Comparison of ENCODE assay signal across 9 cellular contexts in the genomic region with DNA sequence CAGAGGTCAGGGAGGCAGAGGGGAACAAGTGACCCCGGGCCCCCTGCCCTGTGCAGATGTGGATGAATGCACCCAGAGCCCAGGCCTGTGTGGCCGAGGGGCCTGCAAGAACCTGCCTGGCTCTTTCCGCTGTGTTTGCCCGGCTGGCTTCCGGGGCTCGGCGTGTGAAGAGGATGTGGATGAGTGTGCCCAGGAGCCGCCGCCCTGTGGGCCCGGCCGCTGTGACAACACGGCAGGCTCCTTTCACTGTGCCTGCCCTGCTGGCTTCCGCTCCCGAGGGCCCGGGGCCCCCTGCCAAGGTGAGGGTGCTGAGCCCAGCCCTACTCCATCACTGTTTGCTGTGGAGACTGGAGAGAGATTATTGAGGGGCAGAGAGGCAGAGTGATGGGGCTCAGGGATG. TPM values are rescaled to one million over a fixed set of nuclear protein-coding genes. Genes with fewer than 3 reads are reported as not detected.
DNase-seq lines count a peak whose midpoint lies in the region; ATAC-seq and TF ChIP-seq lines count a peak whose summit lies in the region.
"Had no signal": no experiment of that assay in that cellular context is flagged by ENCODE, and none has a peak within 500 bp of the region (broad histone marks: within the 10 kb centered on the region; RNA-seq: fewer than 3 reads in every experiment).

No MANE protein-coding gene starts in this region.

- H3K27me3 Mint-ChIP-seq in activated CD8-positive, alpha-beta T cell treated with anti-CD3 and anti-CD28 coated beads, Interleukin-2, amount 10 ng/mL, durations not matched to agents 7 days and 5 days (ENCODE audit: low read depth): no peaks in the 10 kb centered on the region
- H3K27me3 Mint-ChIP-seq in glutamatergic neuron (ENCODE audit: unreplicated experiment): peaks cover 28% of the 10 kb centered on the region

- peaks cover 2% of the 10 kb centered on the region for H3K36me3 Mint-ChIP-seq in activated CD8-positive, alpha-beta T cell treated with anti-CD3 and anti-CD28 coated beads, Interleukin-2, amount 10 ng/mL, durations not matched to agents 7 days and 5 days (ENCODE audit: low read depth)
- peaks cover 11% of the 10 kb centered on the region for H3K36me3 Mint-ChIP-seq in glutamatergic neuron (ENCODE audit: unreplicated experiment)

- H3K27ac Mint-ChIP-seq in activated CD8-positive, alpha-beta T cell treated with anti-CD3 and anti-CD28 coated beads, Interleukin-2, amount 10 ng/mL, durations not matched to agents 7 days and 5 days: peak overlapping the region; percentile 91
- H3K27ac Mint-ChIP-seq in glutamatergic neuron (ENCODE audit: unreplicated experiment): peak overlapping the region; percentile 54

- no peaks in the 10 kb centered on the region for H3K9me3 Mint-ChIP-seq in activated CD8-positive, alpha-beta T cell treated with anti-CD3 and anti-CD28 coated beads, Interleukin-2, amount 10 ng/mL, durations not matched to agents 7 days and 5 days (ENCODE audit: insufficient read depth)
- H3K9me3 Mint-ChIP-seq in glutamatergic neuron (ENCODE audit: unreplicated experiment): peaks cover 12% of the 10 kb centered on the region

- H3K4me1 Mint-ChIP-seq in activated CD8-positive, alpha-beta T cell treated with anti-CD3 and anti-CD28 coated beads, Interleukin-2, amount 10 ng/mL, durations not matched to agents 7 days and 5 days (ENCODE audit: low read depth): peaks cover 76% of the 10 kb centered on the region
- H3K4me1 Mint-ChIP-seq in glutamatergic neuron (ENCODE audit: low read depth, unreplicated experiment): peaks cover 6% of the 10 kb centered on the region

- TF ChIP-seq EP300 in tibial nerve (IDR thresholded peaks at IDR 0.05): no peak

- 78% methylated on average over 15 of the region's 15 CpGs for WGBS in tibial nerve, 2 donors

- BruUV-seq in A673 (replicated peaks; lab: Mats Ljungman, UMichigan): no TSS peak

- intact Hi-C loops in A673 (cut with micrococcal nuclease; ENCODE audit: unreplicated experiment): no loop called here

- TF ChIP-seq CTCF in glutamatergic neuron (IDR thresholded peaks at IDR 0.05; ENCODE audit: partially characterized antibody, unreplicated experiment) (no peak), tibial nerve (IDR thresholded peaks at IDR 0.05) (no peak), A673 (conservative IDR thresholded peaks at IDR 0.05; ENCODE audit: low read depth, low read length) (no peak)

- H3K4me1 ChIP-seq in tibial nerve: peaks cover 0 to 98% (median 50%) of the 10 kb centered on the region in 4 donors
- H3K4me1 ChIP-seq in A673 (ENCODE audit: insufficient read depth, low read length, poor library complexity, severe bottlenecking): peaks cover 31% of the 10 kb centered on the region

- CTCF ChIA-PET in activated CD8-positive, alpha-beta T cell treated with anti-CD3 and anti-CD28 coated beads, Interleukin-2, amount 10 ng/mL, durations not matched to agents 7 days and 5 days (lab: Charles Lee): interaction anchor here (3.0 kb wide), 1 partner anchor 24 kb away, joined by 21 read pairs; no protein-coding TSS in a partner anchor
- CTCF ChIA-PET in A673 (lab: Charles Lee): no interaction called here

- POLR2A ChIA-PET in activated CD8-positive, alpha-beta T cell treated with anti-CD3 and anti-CD28 coated beads, Interleukin-2, amount 10 ng/mL, durations not matched to agents 7 days and 5 days (lab: Charles Lee): interaction anchor here (1.1 kb wide), 1 partner anchor 167 kb away, joined by 3 read pairs; the partner anchor contains the start of gene RAB4B
- POLR2A ChIA-PET in A673 (lab: Charles Lee; ENCODE audit: low non-redundant PET): no interaction called here

- no peaks in the 10 kb centered on the region for H3K9me3 ChIP-seq in tibial nerve
- no peaks in the 10 kb centered on the region for H3K9me3 ChIP-seq in A673 (ENCODE audit: low read depth, low read length, poor library complexity, severe bottlenecking)

- H3K4me3 ChIP-seq in tibial nerve: no peak overlapping the region
- H3K4me3 ChIP-seq in A673 (ENCODE audit: low read depth, low read length, poor library complexity, severe bottlenecking): no peak overlapping the region

- TF ChIP-seq POLR2A in tibial nerve (IDR thresholded peaks at IDR 0.05): no peak

- H3K27me3 ChIP-seq in tibial nerve: no peaks in the 10 kb centered on the region
- H3K27me3 ChIP-seq in A673 (replicated peaks; ENCODE audit: insufficient read depth, low read depth, low read length, poor library complexity): no peaks in the 10 kb centered on the region

- peaks cover 0 to 20% (median 0%) of the 10 kb centered on the region in 3 donors for H3K36me3 ChIP-seq in tibial nerve
- peaks cover 6% of the 10 kb centered on the region for H3K36me3 ChIP-seq in A673 (ENCODE audit: insufficient read depth, low read length, poor library complexity, severe bottlenecking)

- no peak for ATAC-seq in activated CD8-positive, alpha-beta T cell treated with anti-CD3 and anti-CD28 coated beads, Interleukin-2, amount 10 ng/mL, durations not matched to agents 7 days and 5 days
- ATAC-seq in HG02798 (IDR thresholded peaks at IDR 0.05; ENCODE audit: poor library complexity, unreplicated experiment): no peak

- H3K27ac ChIP-seq in tibial nerve (peak overlapping the region; percentile 69 to 95 (median 94)), A673 (ENCODE audit: low read depth, low read length, poor library complexity, severe bottlenecking) (no peak overlapping the region)

- DNase-seq in activated CD8-positive, alpha-beta memory T cell treated with anti-CD3 and anti-CD28 coated beads for 24 hours: peak; percentile 62
- no peak for DNase-seq in activated CD8-positive, alpha-beta memory T cell treated with anti-CD3 and anti-CD28 coated beads, Interleukin-2, amount 50 U/mL, for 4 hours
- DNase-seq in activated CD8-positive, alpha-beta T cell treated with anti-CD3 and anti-CD28 coated beads, Interleukin-2, amount 10 ng/mL, durations not matched to agents 7 days and 5 days: no peak
- no peak for DNase-seq in glutamatergic neuron
- no peak for DNase-seq in tibial nerve (ENCODE audit: low spot score in 2 of 2)
- no peak for DNase-seq in A673 (ENCODE audit: low spot score)
- no peak for DNase-seq in H4 (ENCODE audit: low spot score)
- DNase-seq: KG1 had no signal

- H3K4me3 Mint-ChIP-seq in activated CD8-positive, alpha-beta T cell treated with anti-CD3 and anti-CD28 coated beads, Interleukin-2, amount 10 ng/mL, durations not matched to agents 7 days and 5 days: peak overlapping the region; percentile 76
- peak overlapping the region; percentile 69 for H3K4me3 Mint-ChIP-seq in glutamatergic neuron (ENCODE audit: unreplicated experiment)

RNA-seq across cellular contexts. Expression of gene LTBP4, which starts 9.9 kb away (rescaled TPM):
- total RNA-seq in activated CD8-positive, alpha-beta T cell treated with anti-CD3 and anti-CD28 coated beads, Interleukin-2, amount 10 ng/mL, durations not matched to agents 7 days and 5 days: 10 to 100 TPM; 54.3 to 54.7 TPM
- total RNA-seq in glutamatergic neuron (ENCODE audit: unreplicated experiment) (169 TPM), tibial nerve (1,000 to 10,000 TPM in 2 of 4 donors, 100 to 1,000 TPM in 2; 851 to 1,504 (median 1,156) TPM), A673 (2021) (139 and 178 TPM in 2 replicates)
- 4.7 and 5.6 TPM in 2 replicates for total RNA-seq in H4 (2014; rRNA removed; shearing (Covaris generic))

RNA-seq across cellular contexts. Expression of gene SHKBP1, which starts 34.4 kb away (rescaled TPM):
- 100 to 1,000 TPM; 116 to 124 TPM for total RNA-seq in activated CD8-positive, alpha-beta T cell treated with anti-CD3 and anti-CD28 coated beads, Interleukin-2, amount 10 ng/mL, durations not matched to agents 7 days and 5 days
- total RNA-seq in glutamatergic neuron (ENCODE audit: unreplicated experiment) (170 TPM), tibial nerve (100 to 1,000 TPM in 1 of 4 donors, 10 to 100 TPM in 3; 40.8 to 129 (median 51.2) TPM), A673 (2021) (85.5 and 110 TPM in 2 replicates)
- 26.6 and 30.9 TPM in 2 replicates for total RNA-seq in H4 (2014; rRNA removed; shearing (Covaris generic))
